Comparison of ENCODE assay signal across 7 cellular contexts in the genomic region with DNA sequence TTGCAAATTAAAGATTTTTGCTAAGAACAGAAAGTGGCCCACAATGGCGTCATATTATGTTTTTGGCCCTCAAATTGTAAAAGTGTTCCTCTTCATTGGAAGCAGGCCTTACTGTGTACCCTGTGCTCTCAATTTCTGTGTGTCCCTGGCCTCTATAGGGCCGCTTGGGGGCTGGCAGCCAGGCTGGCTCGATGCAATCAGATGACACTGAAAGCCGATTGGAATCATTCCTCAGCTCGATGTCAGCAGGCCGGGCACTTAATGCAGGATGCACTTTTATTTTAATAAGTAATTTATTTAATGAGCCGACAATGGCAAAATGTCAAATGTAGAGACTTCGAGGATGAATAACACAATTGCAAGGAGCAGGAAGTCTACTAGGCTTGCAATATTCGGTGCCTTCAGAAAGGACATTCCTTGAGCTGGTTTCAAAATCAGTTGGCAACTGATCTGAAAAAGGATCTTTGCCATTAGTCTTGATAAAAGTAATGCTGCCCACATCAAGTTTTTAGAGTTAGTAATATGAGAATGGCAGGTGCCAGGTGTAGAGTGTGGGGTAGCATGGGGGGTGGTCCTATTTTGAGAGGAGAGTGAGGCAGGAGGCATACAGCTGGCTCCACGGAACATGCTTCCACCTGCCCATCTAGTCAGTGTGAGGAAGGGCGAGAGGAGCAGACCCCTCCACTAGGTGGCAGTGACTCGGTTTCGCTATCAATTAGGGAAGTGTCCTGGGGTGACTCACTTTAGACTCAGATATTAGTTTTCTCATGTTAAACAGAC.
DNase-seq lines count a peak whose midpoint lies in the region; FAIRE-seq and TF ChIP-seq lines count a peak whose summit lies in the region.

No MANE protein-coding gene starts in this region.

- no peak overlapping the region for H3K4me3 Mint-ChIP-seq in activated naive CD8-positive, alpha-beta T cell treated with anti-CD3 and anti-CD28 coated beads for 36 hours

- DNase-seq in GM12892 (ENCODE audit: insufficient read length) (peak; percentile 47), H4 (ENCODE audit: low spot score) (peak; percentile 62), KBM-7 (peak; percentile 87), SKM-1 treated with dmso at 0.1 percent for 144 hours (lab: John Stamatoyannopoulos, UW; ENCODE audit: unreplicated experiment) (peak; percentile 88), iPS DF 4.7 (ENCODE audit: extremely low read depth, low spot score) (peak; percentile 58)
- peak; percentile 54 for DNase-seq in activated naive CD8-positive, alpha-beta T cell treated with anti-CD3 and anti-CD28 coated beads for 36 hours
- DNase-seq in stimulated activated CD4-positive, alpha-beta T cell treated with anti-CD3 and anti-CD28 coated beads, TNF-alpha, amount 100 ng/mL, for 24 hours (ENCODE audit: low read depth in 3 of 3), result peak; percentile 13 to 41 (median 31)

- H3K9me3 Mint-ChIP-seq in activated naive CD8-positive, alpha-beta T cell treated with anti-CD3 and anti-CD28 coated beads for 36 hours, result no peaks in the 10 kb centered on the region

- FAIRE-seq in GM12892 (lab: Jason Lieb, UNC), result peak; percentile 95

- no peaks in the 10 kb centered on the region for H3K36me3 Mint-ChIP-seq in activated naive CD8-positive, alpha-beta T cell treated with anti-CD3 and anti-CD28 coated beads for 36 hours

- H3K27ac Mint-ChIP-seq in activated naive CD8-positive, alpha-beta T cell treated with anti-CD3 and anti-CD28 coated beads for 36 hours, result no peak overlapping the region

- in situ Hi-C loops in KBM-7 (cut with MboI; ENCODE audit: low pct_unique_long_range_greater_than_20kb, low sequenced_read_pairs), result no loop called here

- peaks cover 5% of the 10 kb centered on the region for H3K4me1 Mint-ChIP-seq in activated naive CD8-positive, alpha-beta T cell treated with anti-CD3 and anti-CD28 coated beads for 36 hours

- peaks cover 11% of the 10 kb centered on the region for H3K27me3 Mint-ChIP-seq in activated naive CD8-positive, alpha-beta T cell treated with anti-CD3 and anti-CD28 coated beads for 36 hours

- TF ChIP-seq POLR2A in GM12892 (IDR thresholded peaks at IDR 0.05; ENCODE audit: low read depth, low read length), result no peak

Comparison
In these comparisons a context has a peak if more than half of its experiments do, and no peak if none do; other contexts are left out.
1. Peak in every context shown above with its lines: DNase-seq.
2. DNase-seq: peak in every context shown above with its lines; median percentile 88 in SKM-1 treated with dmso at 0.1 percent for 144 hours; 87 in KBM-7; 62 in H4; 58 in iPS DF 4.7; 54 in activated naive CD8-positive, alpha-beta T cell treated with anti-CD3 and anti-CD28 coated beads for 36 hours; 47 in GM12892; 31 in stimulated activated CD4-positive, alpha-beta T cell treated with anti-CD3 and anti-CD28 coated beads, TNF-alpha, amount 100 ng/mL, for 24 hours.